15 cellular contexts compared by ENCODE assay signal in the genomic region with DNA sequence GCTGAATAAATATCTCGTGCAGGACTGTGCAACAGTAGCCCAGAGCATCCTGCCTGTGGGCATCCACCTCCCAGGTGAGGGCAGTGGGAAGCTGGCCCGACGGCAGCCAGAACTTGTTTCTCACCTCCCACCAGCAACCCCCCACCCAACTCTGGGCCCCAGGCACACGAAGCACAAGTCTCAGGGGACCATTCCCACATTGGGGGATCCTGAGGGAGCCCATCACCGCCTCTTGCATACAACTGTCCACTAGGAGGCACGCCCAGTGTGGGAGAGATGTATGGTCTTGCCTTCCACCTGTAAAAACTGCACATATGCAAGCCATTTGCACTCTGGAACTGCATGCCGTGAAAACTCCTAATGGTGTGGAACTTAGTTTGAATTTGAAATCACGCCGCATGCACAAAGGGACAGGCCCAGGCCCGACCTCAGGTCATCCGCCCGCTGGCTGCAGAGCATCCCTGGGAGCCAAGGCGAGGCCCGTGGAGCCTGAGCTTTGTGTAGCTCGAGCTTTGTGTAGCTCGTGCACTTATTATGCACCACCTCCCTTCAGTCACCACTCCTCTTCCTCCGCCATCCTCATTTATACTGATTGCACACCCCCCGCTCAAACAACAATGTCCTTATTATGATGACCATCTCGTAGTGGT.
DNase-seq lines count a peak whose midpoint lies in the region; ATAC-seq and TF ChIP-seq lines count a peak whose summit lies in the region.
"Had no signal": no experiment of that assay in that cellular context is flagged by ENCODE, and none has a peak within 500 bp of the region (broad histone marks: within the 10 kb centered on the region; RNA-seq: fewer than 3 reads in every experiment).

No MANE protein-coding gene starts in this region.

- no peaks in the 10 kb centered on the region for H3K9me2 ChIP-seq in MM.1S (replicated peaks; ENCODE audit: insufficient read depth, low read length)

- H3K9ac ChIP-seq in MM.1S (ENCODE audit: low read length): no peak overlapping the region

- ATAC-seq in GM21529 (IDR thresholded peaks at IDR 0.05; ENCODE audit: unreplicated experiment): no peak
- ATAC-seq: left ventricle myocardium superior had no signal

- in situ Hi-C loops in GM13977 (cut with MboI; ENCODE audit: low pct_unique_long_range_greater_than_20kb, low sequenced_read_pairs, unreplicated experiment): no loop called here

- H3K9me3 ChIP-seq in MM.1S (replicated peaks; ENCODE audit: insufficient read depth, low read length): no peaks in the 10 kb centered on the region
- H3K9me3 ChIP-seq: SJSA1, tibial artery had no signal

- H4K20me1 ChIP-seq in MM.1S (ENCODE audit: insufficient read depth, low read length): no peaks in the 10 kb centered on the region

- H2AFZ ChIP-seq in MM.1S (ENCODE audit: low read length): no peak overlapping the region

- no peaks in the 10 kb centered on the region for H3K27me3 ChIP-seq in MM.1S (replicated peaks; ENCODE audit: insufficient read depth, low read length)
- H3K27me3 ChIP-seq: SJSA1, tibial artery had no signal

- no peaks in the 10 kb centered on the region for H3K79me2 ChIP-seq in MM.1S (ENCODE audit: low read length)

- peaks cover 4% of the 10 kb centered on the region for H3K27me3 Mint-ChIP-seq in HFFc6 (ENCODE audit: insufficient read depth)
- H3K27me3 Mint-ChIP-seq: activated naive CD4-positive, alpha-beta T cell treated with anti-CD3 and anti-CD28 coated beads, Interleukin-2, amount 50 U/mL, for 24 hours; B cell had no signal

- H3K9me3 Mint-ChIP-seq in HFFc6: no peaks in the 10 kb centered on the region
- H3K9me3 Mint-ChIP-seq: activated naive CD4-positive, alpha-beta T cell treated with anti-CD3 and anti-CD28 coated beads, Interleukin-2, amount 50 U/mL, for 24 hours had no signal

- no peak overlapping the region for H3K4me3 ChIP-seq in epithelial cell of proximal tubule (ENCODE audit: low read depth, low read length)
- H3K4me3 ChIP-seq in MM.1S (ENCODE audit: low read length): no peak overlapping the region
- H3K4me3 ChIP-seq: SJSA1, tibial artery had no signal

- H3K36me3 Mint-ChIP-seq in HFFc6 (ENCODE audit: low read depth): peaks cover 22% of the 10 kb centered on the region

- no peaks in the 10 kb centered on the region; the same call in 1 of the 2 replicates for H3K36me3 ChIP-seq in MM.1S (replicated peaks; ENCODE audit: insufficient read depth, low read length)

- no peaks in the 10 kb centered on the region for H3K4me1 Mint-ChIP-seq in HFFc6 (ENCODE audit: low read depth)
- H3K4me1 Mint-ChIP-seq: activated naive CD4-positive, alpha-beta T cell treated with anti-CD3 and anti-CD28 coated beads, Interleukin-2, amount 50 U/mL, for 24 hours; B cell had no signal

- DNase-seq in GM10248 (ENCODE audit: extremely low spot score): peak; percentile 8
- no peak for DNase-seq in HFFc6
- no peak for DNase-seq in epithelial cell of proximal tubule (ENCODE audit: low read depth)
- DNase-seq in mesenteric fat pad (ENCODE audit: low spot score): peak; percentile 86
- no peak for DNase-seq in MM.1S
- DNase-seq in GM13977 (ENCODE audit: low spot score): no peak
- DNase-seq in HuH-7 (ENCODE audit: low spot score): no peak
- DNase-seq: activated CD4-positive, alpha-beta T cell treated with anti-CD3 and anti-CD28 coated beads for 48 hours; left ventricle myocardium superior; small intestine; tibial artery had no signal

- CTCF ChIA-PET in GM10248 (lab: Yijun Ruan, JAX): no interaction called here

- no peaks in the 10 kb centered on the region for H3K4me1 ChIP-seq in MM.1S (ENCODE audit: low read length)
- H3K4me1 ChIP-seq: SJSA1, tibial artery had no signal

- no peaks in the 10 kb centered on the region for H3F3A ChIP-seq in MM.1S (ENCODE audit: insufficient read depth, low read length)

- TF ChIP-seq CTCF in GM10248 (IDR thresholded peaks at IDR 0.05; ENCODE audit: control extremely low read depth, extremely low read depth, low read depth, missing control alignments) (no peak), HFFc6 (IDR thresholded peaks at IDR 0.05) (peak; percentile 54), epithelial cell of proximal tubule (conservative IDR thresholded peaks at IDR 0.05; ENCODE audit: low read depth, low read length) (peak; percentile 21), MM.1S (IDR thresholded peaks at IDR 0.05; ENCODE audit: low read length) (no peak), GM13977 (IDR thresholded peaks at IDR 0.05; ENCODE audit: extremely low read depth, insufficient read depth, missing control alignments) (no peak)

- no peak overlapping the region for H3K27ac ChIP-seq in MM.1S (ENCODE audit: low read length)
- H3K27ac ChIP-seq: SJSA1, tibial artery had no signal

- POLR2A ChIA-PET in GM10248 (lab: Yijun Ruan, JAX): no interaction called here

- no peak overlapping the region for H3K4me3 Mint-ChIP-seq in HFFc6
- H3K4me3 Mint-ChIP-seq: activated naive CD4-positive, alpha-beta T cell treated with anti-CD3 and anti-CD28 coated beads, Interleukin-2, amount 50 U/mL, for 24 hours; B cell had no signal

- no peak overlapping the region for H3K4me2 ChIP-seq in MM.1S (ENCODE audit: low read depth, low read length)

- H3K27ac Mint-ChIP-seq in HFFc6: no peak overlapping the region
- H3K27ac Mint-ChIP-seq: activated naive CD4-positive, alpha-beta T cell treated with anti-CD3 and anti-CD28 coated beads, Interleukin-2, amount 50 U/mL, for 24 hours; B cell had no signal

Comparison
In these comparisons a context has a peak if more than half of its experiments do, and no peak if none do; other contexts are left out.
1. DNase-seq: peak in GM10248 (single experiment) and mesenteric fat pad (single experiment); none in HFFc6 (single experiment), epithelial cell of proximal tubule (single experiment), MM.1S (single experiment), GM13977 (single experiment) and HuH-7 (single experiment).
2. CTCF ChIP-seq: peak in HFFc6 (single experiment) and epithelial cell of proximal tubule (single experiment); none in GM10248 (single experiment), MM.1S (single experiment) and GM13977 (single experiment).